ENCODE assay signal across 8 cellular contexts in the genomic region with DNA sequence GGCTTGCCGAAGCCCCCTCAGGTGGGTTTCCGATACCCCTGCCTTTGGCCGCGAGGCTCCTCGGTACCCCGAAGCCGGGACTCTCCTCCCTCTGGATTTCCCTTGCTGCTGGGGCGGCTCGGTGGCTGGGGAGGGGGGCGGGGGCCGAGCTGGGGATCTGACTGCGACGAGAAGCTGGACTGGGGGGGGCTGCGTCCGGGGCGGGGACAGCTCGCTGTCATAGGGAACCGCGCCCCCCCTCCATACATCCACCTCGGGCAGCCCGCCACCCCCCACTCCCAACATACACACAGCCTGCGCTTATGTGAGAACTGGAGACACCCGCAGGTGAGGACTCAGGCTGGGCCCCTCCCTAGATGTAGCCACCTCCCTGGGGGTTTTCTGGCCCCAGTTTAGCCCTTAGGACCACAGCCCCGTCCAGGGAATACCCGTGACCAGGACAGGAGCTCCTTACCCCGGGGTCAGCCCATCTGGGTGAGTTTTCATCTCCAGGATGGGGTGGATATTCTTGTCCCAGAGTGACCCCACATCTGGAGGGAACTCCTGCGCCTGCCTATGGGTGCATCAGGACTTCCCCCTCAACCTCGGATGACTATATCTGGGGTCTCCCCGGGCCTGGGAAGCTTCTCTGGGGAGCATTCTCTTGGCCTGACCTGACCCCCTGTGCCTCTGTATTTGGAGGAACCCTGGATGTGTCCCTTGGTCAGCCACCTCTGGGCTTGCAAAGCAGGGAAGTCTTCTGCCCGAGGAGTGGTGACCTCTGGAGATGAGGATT. TPM values are rescaled to one million over a fixed set of nuclear protein-coding genes. Genes with fewer than 3 reads are reported as not detected.
A peak's percentile ranks its signal among the peaks of the same experiment; 100 is the strongest.
DNase-seq lines count a peak whose midpoint lies in the region; ATAC-seq and TF ChIP-seq lines count a peak whose summit lies in the region.

No MANE protein-coding gene starts in this region.

- H3K4me3 Mint-ChIP-seq in HFFc6 (peak overlapping the region; percentile 53), glutamatergic neuron (ENCODE audit: unreplicated experiment) (peak overlapping the region; percentile 82)
- peak overlapping the region; percentile 47 for H3K4me3 Mint-ChIP-seq in activated CD4-positive, alpha-beta memory T cell treated with anti-CD3 and anti-CD28 coated beads for 36 hours
- peak overlapping the region; percentile 57 to 68 for H3K4me3 Mint-ChIP-seq in stimulated activated naive B cell treated with anti-CD40 and anti-IgM and Interleukin-4, amounts not matched to agents 10 μg/mL and 1 μg/mL and 100 μg/mL, for 72 hours

- TF ChIP-seq CTCF in HFFc6 (IDR thresholded peaks at IDR 0.05), result no peak
- no peak for TF ChIP-seq CTCF in glutamatergic neuron (IDR thresholded peaks at IDR 0.05; ENCODE audit: partially characterized antibody, unreplicated experiment)

- no peaks in the 10 kb centered on the region for H3K9me3 Mint-ChIP-seq in HFFc6
- no peaks in the 10 kb centered on the region for H3K9me3 Mint-ChIP-seq in activated CD4-positive, alpha-beta memory T cell treated with anti-CD3 and anti-CD28 coated beads for 36 hours
- peaks cover 28% of the 10 kb centered on the region for H3K9me3 Mint-ChIP-seq in glutamatergic neuron (ENCODE audit: unreplicated experiment)
- no peaks in the 10 kb centered on the region for H3K9me3 Mint-ChIP-seq in stimulated activated naive B cell treated with anti-CD40 and anti-IgM and Interleukin-4, amounts not matched to agents 10 μg/mL and 1 μg/mL and 100 μg/mL, for 72 hours

- H3K4me1 Mint-ChIP-seq in HFFc6 (ENCODE audit: low read depth) (peaks cover 24% of the 10 kb centered on the region), glutamatergic neuron (ENCODE audit: low read depth, unreplicated experiment) (peaks cover 60% of the 10 kb centered on the region)
- H3K4me1 Mint-ChIP-seq in activated CD4-positive, alpha-beta memory T cell treated with anti-CD3 and anti-CD28 coated beads for 36 hours (ENCODE audit: low read depth), result peaks cover 24% of the 10 kb centered on the region
- H3K4me1 Mint-ChIP-seq in stimulated activated naive B cell treated with anti-CD40 and anti-IgM and Interleukin-4, amounts not matched to agents 10 μg/mL and 1 μg/mL and 100 μg/mL, for 72 hours, result peaks cover 19 to 23% of the 10 kb centered on the region in 2 donors

- DNase-seq in HFFc6 (no peak), glutamatergic neuron (no peak), left colon (no peak), T1000 (lab: John Stamatoyannopoulos, UW) (no peak)
- no peak for DNase-seq in activated CD4-positive, alpha-beta memory T cell treated with anti-CD3 and anti-CD28 coated beads for 36 hours
- no peak for DNase-seq in stimulated activated naive B cell treated with anti-CD40 and anti-IgM and Interleukin-4, amounts not matched to agents 10 μg/mL and 1 μg/mL and 100 μg/mL, for 72 hours
- no peak for DNase-seq in activated CD4-positive, CD25-positive, alpha-beta regulatory T cell (lab: John Stamatoyannopoulos, UW)

- CTCF ChIA-PET in activated CD4-positive, alpha-beta memory T cell treated with anti-CD3 and anti-CD28 coated beads for 36 hours (lab: Charles Lee), result interaction anchor here (0.6 to 5.9 kb wide), 8 partner anchors 12 to 113 kb away, joined by 3 to 127 read pairs (median 4); no protein-coding TSS in a partner anchor

- no peaks in the 10 kb centered on the region for H3K36me3 Mint-ChIP-seq in HFFc6 (ENCODE audit: low read depth)
- no peaks in the 10 kb centered on the region for H3K36me3 Mint-ChIP-seq in activated CD4-positive, alpha-beta memory T cell treated with anti-CD3 and anti-CD28 coated beads for 36 hours
- H3K36me3 Mint-ChIP-seq in glutamatergic neuron (ENCODE audit: unreplicated experiment), result peaks cover 26% of the 10 kb centered on the region
- no peaks in the 10 kb centered on the region for H3K36me3 Mint-ChIP-seq in stimulated activated naive B cell treated with anti-CD40 and anti-IgM and Interleukin-4, amounts not matched to agents 10 μg/mL and 1 μg/mL and 100 μg/mL, for 72 hours

- peaks cover 19% of the 10 kb centered on the region for H3K27me3 Mint-ChIP-seq in HFFc6 (ENCODE audit: insufficient read depth)
- peaks cover 36% of the 10 kb centered on the region for H3K27me3 Mint-ChIP-seq in activated CD4-positive, alpha-beta memory T cell treated with anti-CD3 and anti-CD28 coated beads for 36 hours
- H3K27me3 Mint-ChIP-seq in glutamatergic neuron (ENCODE audit: unreplicated experiment), result peaks cover 21% of the 10 kb centered on the region
- peaks cover 64 to 67% of the 10 kb centered on the region in 2 donors for H3K27me3 Mint-ChIP-seq in stimulated activated naive B cell treated with anti-CD40 and anti-IgM and Interleukin-4, amounts not matched to agents 10 μg/mL and 1 μg/mL and 100 μg/mL, for 72 hours

- ATAC-seq in stimulated activated naive B cell treated with anti-CD40 and anti-IgM and Interleukin-4, amounts not matched to agents 10 μg/mL and 1 μg/mL and 100 μg/mL, for 72 hours (replicated peaks), result no peak
- ATAC-seq in left colon (no peak), GM19397 (IDR thresholded peaks at IDR 0.05; ENCODE audit: unreplicated experiment) (no peak)

- POLR2A ChIA-PET in activated CD4-positive, alpha-beta memory T cell treated with anti-CD3 and anti-CD28 coated beads for 36 hours (lab: Charles Lee), result no interaction called here

- no peak overlapping the region for H3K27ac Mint-ChIP-seq in HFFc6
- H3K27ac Mint-ChIP-seq in activated CD4-positive, alpha-beta memory T cell treated with anti-CD3 and anti-CD28 coated beads for 36 hours, result no peak overlapping the region
- H3K27ac Mint-ChIP-seq in glutamatergic neuron (ENCODE audit: unreplicated experiment), result peak overlapping the region; percentile 48
- H3K27ac Mint-ChIP-seq in stimulated activated naive B cell treated with anti-CD40 and anti-IgM and Interleukin-4, amounts not matched to agents 10 μg/mL and 1 μg/mL and 100 μg/mL, for 72 hours, result no peak overlapping the region

- intact Hi-C loops in activated CD4-positive, alpha-beta memory T cell treated with anti-CD3 and anti-CD28 coated beads for 36 hours (cut with micrococcal nuclease), result no loop called here
- intact Hi-C loops in left colon (cut with DNase I, micrococcal nuclease), result loop anchor here in 1 of 2 donors (10.0 kb wide), 1 partner anchor 93 kb away; a partner anchor contains a TSS

RNA-seq across cellular contexts. Expression of a gene that starts 0.7 kb away (rescaled TPM):
- total RNA-seq in HFFc6 (2021; fragmentation: NEBNext Ultra II Directional; extraction: Animal tissue kit (Norgen Biotek cat#: 25700)), result 1 to 10 TPM; 1.3 to 2.4 (median 1.6) TPM
- 1 to 10 TPM; 1.1 to 1.6 TPM for total RNA-seq in activated CD4-positive, alpha-beta memory T cell treated with anti-CD3 and anti-CD28 coated beads for 36 hours
- total RNA-seq in glutamatergic neuron (ENCODE audit: unreplicated experiment) (451 TPM), left colon (1 to 10 TPM in 1 of 2 donors, under 1 TPM in 1; 0.55 to 1.9 TPM)

RNA-seq across cellular contexts. Expression of a gene that starts 27.1 kb away (rescaled TPM):
- 10 to 100 TPM; 37.6 to 59.1 (median 44.2) TPM for total RNA-seq in HFFc6 (2021; fragmentation: NEBNext Ultra II Directional; extraction: Animal tissue kit (Norgen Biotek cat#: 25700))
- 10 to 100 TPM; 56.1 to 56.3 TPM for total RNA-seq in activated CD4-positive, alpha-beta memory T cell treated with anti-CD3 and anti-CD28 coated beads for 36 hours
- total RNA-seq in glutamatergic neuron (ENCODE audit: unreplicated experiment) (152 TPM), left colon (10 to 100 TPM; 35.5 to 41.8 TPM)

RNA-seq across cellular contexts. Expression of a gene that starts 32.8 kb away (rescaled TPM):
- total RNA-seq in HFFc6 (2021; fragmentation: NEBNext Ultra II Directional; extraction: Animal tissue kit (Norgen Biotek cat#: 25700)), result 100 to 1,000 TPM in 5 of 6 experiments, 10 to 100 TPM in 1; 52.6 to 119 (median 104) TPM
- 100 to 1,000 TPM; 145 to 152 TPM for total RNA-seq in activated CD4-positive, alpha-beta memory T cell treated with anti-CD3 and anti-CD28 coated beads for 36 hours
- total RNA-seq in glutamatergic neuron (ENCODE audit: unreplicated experiment), result 47.1 TPM
- total RNA-seq in left colon, result 10 to 100 TPM; 20.0 to 25.4 TPM

RNA-seq across cellular contexts. Expression of a gene that starts 45.7 kb away (rescaled TPM):
- total RNA-seq in HFFc6 (2021; fragmentation: NEBNext Ultra II Directional; extraction: Animal tissue kit (Norgen Biotek cat#: 25700)), result under 1 TPM in 1 of 6 experiments, not detected in 5; 0.20 TPM
- under 1 TPM; 0.10 to 0.34 TPM for total RNA-seq in activated CD4-positive, alpha-beta memory T cell treated with anti-CD3 and anti-CD28 coated beads for 36 hours
- total RNA-seq in glutamatergic neuron (ENCODE audit: unreplicated experiment) (0.81 TPM), left colon (1 to 10 TPM; 1.8 to 4.3 TPM)

RNA-seq across cellular contexts. Expression of a gene that starts 54.0 kb away (rescaled TPM):
- 10 to 100 TPM; 44.4 to 77.8 (median 53.4) TPM for total RNA-seq in HFFc6 (2021; fragmentation: NEBNext Ultra II Directional; extraction: Animal tissue kit (Norgen Biotek cat#: 25700))
- 10 to 100 TPM; 46.1 to 48.7 TPM for total RNA-seq in activated CD4-positive, alpha-beta memory T cell treated with anti-CD3 and anti-CD28 coated beads for 36 hours
- 23.3 TPM for total RNA-seq in glutamatergic neuron (ENCODE audit: unreplicated experiment)
- total RNA-seq in left colon, result 10 to 100 TPM; 90.1 to 91.3 TPM

Comparison
In these comparisons a context has a peak if more than half of its experiments do, and no peak if none do; other contexts are left out.
1. RNA of a gene that starts 0.7 kb away (total RNA-seq): 451 TPM in glutamatergic neuron (single experiment); 0.55 to 1.9 TPM in left colon, 1.3 to 2.4 TPM in HFFc6 and 1.1 to 1.6 TPM in activated CD4-positive, alpha-beta memory T cell treated with anti-CD3 and anti-CD28 coated beads for 36 hours; every median in the first group is over 100 times any median in the second.
2. Peak in every context shown above with its lines, with median percentiles within 50 percentile points of each other: H3K4me3 Mint-ChIP-seq.